7 cellular contexts compared by ENCODE assay signal in genomic region chr17:44998646-44999045, GRCh38. TPM values are rescaled to one million over a fixed set of nuclear protein-coding genes. Genes with fewer than 3 reads are reported as not detected.
"Had no signal": no experiment of that assay in that cellular context is flagged by ENCODE, and none has a peak within 500 bp of the region (broad histone marks: within the 10 kb centered on the region; RNA-seq: fewer than 3 reads in every experiment).

No MANE protein-coding gene starts in this region.

- ATAC-seq: GM23338, HepG2, K562 had no signal

- H3K4me3 Mint-ChIP-seq: GM23338, H9, IgD-negative memory B cell had no signal

- H3K27ac Mint-ChIP-seq: GM23338, H9, IgD-negative memory B cell had no signal

- H2AFZ ChIP-seq: GM23338 had no signal

- DNase-seq: H9, HCEC 1CT, KG1 had no signal

- H3K4me2 ChIP-seq: GM23338 had no signal

- H3K4me3 ChIP-seq: GM23338, K562 had no signal

RNA-seq across cellular contexts. Expression of gene C1QL1, which starts 30.5 kb away (rescaled TPM):
- polyA plus RNA-seq: IgD-negative memory B cell had no signal

RNA-seq across cellular contexts. Expression of gene KIF18B, which starts 51.1 kb away (rescaled TPM):
- polyA plus RNA-seq: IgD-negative memory B cell had no signal
